In genomic region chr6:88963139-88964090, GRCh38 we compare ENCODE assay signal across 1 cellular context.
TF ChIP-seq lines count a peak whose summit lies in the region.

Gene RNGTT, minus strand, starts transcription at chr6:88963618. Its CDS starts 209 bp downstream, at chr6:88963409.

TF ChIP-seq in HepG2, 621 proteins besides CTCF, POLR2A, EP300 and RAD21 (continued from another document and continues in another):
- TF ChIP-seq KIAA2018 (CRISPR knock-in tag; IDR thresholded peaks at IDR 0.05; ENCODE audit: borderline replicate concordance) (no peak), ZNF333 (CRISPR knock-in tag; IDR thresholded peaks at IDR 0.05; ENCODE audit: borderline replicate concordance) (peak; percentile 54; the same call in 1 of the 2 replicates), STAT5B (CRISPR knock-in tag; IDR thresholded peaks at IDR 0.05) (no peak), ZNF710 (CRISPR knock-in tag; IDR thresholded peaks at IDR 0.05; ENCODE audit: borderline replicate concordance) (peak; percentile 49; the same call in 1 of the 2 replicates), ZNF30 (CRISPR knock-in tag; IDR thresholded peaks at IDR 0.05) (no peak), ARNTL (CRISPR knock-in tag; IDR thresholded peaks at IDR 0.05) (no peak), CBX1 (IDR thresholded peaks at IDR 0.05; ENCODE audit: low read depth) (no peak), FOXP1 (IDR thresholded peaks at IDR 0.05) (no peak), FOXP1 (CRISPR knock-in tag; IDR thresholded peaks at IDR 0.05) (peak; percentile 49; the same call in 1 of the 2 replicates), REPIN1 (CRISPR knock-in tag; IDR thresholded peaks at IDR 0.05; ENCODE audit: borderline replicate concordance, low read depth) (peak; percentile 43; the same call in 1 of the 2 replicates), SOX5 (CRISPR knock-in tag; IDR thresholded peaks at IDR 0.05; ENCODE audit: borderline replicate concordance) (0 out of 2 replicates have a peak, but pooled peaks have one; percentile 26), SMAD9 (CRISPR knock-in tag; IDR thresholded peaks at IDR 0.05) (no peak), SETDB1 (CRISPR knock-in tag; IDR thresholded peaks at IDR 0.05; ENCODE audit: borderline replicate concordance) (no peak), HNRNPH1 (optimal IDR thresholded peaks at IDR 0.05; ENCODE audit: low read depth, low read length) (no peak), TBX2 (CRISPR knock-in tag; IDR thresholded peaks at IDR 0.05; ENCODE audit: borderline replicate concordance) (peak; percentile 70), GTF2F1 (IDR thresholded peaks at IDR 0.05; ENCODE audit: low read length) (no peak), ZNF3 (CRISPR knock-in tag; IDR thresholded peaks at IDR 0.05) (0 out of 2 replicates have a peak, but pooled peaks have one; percentile 20), SMARCC2 (IDR thresholded peaks at IDR 0.05) (no peak), ZC3H13 (CRISPR knock-in tag; IDR thresholded peaks at IDR 0.05) (no peak), ZNF737 (CRISPR knock-in tag; IDR thresholded peaks at IDR 0.05; ENCODE audit: borderline replicate concordance) (no peak), ZNF777 (CRISPR knock-in tag; IDR thresholded peaks at IDR 0.05) (peak; percentile 42; the same call in 1 of the 2 replicates), KDM6A (CRISPR knock-in tag; IDR thresholded peaks at IDR 0.05; ENCODE audit: low read depth) (no peak), ZNF331 (CRISPR knock-in tag; IDR thresholded peaks at IDR 0.05) (peak; percentile 57), CREB1 (IDR thresholded peaks at IDR 0.05) (peak; percentile 43; the same call in 1 of the 2 replicates), CREB1 (CRISPR knock-in tag; IDR thresholded peaks at IDR 0.05) (peak; percentile 78), ZNF296 (CRISPR knock-in tag; conservative IDR thresholded peaks at IDR 0.05) (no peak), JUNB (CRISPR knock-in tag; IDR thresholded peaks at IDR 0.05; ENCODE audit: borderline replicate concordance) (no peak), RORA (CRISPR knock-in tag; IDR thresholded peaks at IDR 0.05) (no peak), ZNF761 (CRISPR knock-in tag; conservative IDR thresholded peaks at IDR 0.05) (no peak), HNRNPUL1 (IDR thresholded peaks at IDR 0.05; ENCODE audit: low read depth, low read length) (no peak)
- TF ChIP-seq, protein P1, sequence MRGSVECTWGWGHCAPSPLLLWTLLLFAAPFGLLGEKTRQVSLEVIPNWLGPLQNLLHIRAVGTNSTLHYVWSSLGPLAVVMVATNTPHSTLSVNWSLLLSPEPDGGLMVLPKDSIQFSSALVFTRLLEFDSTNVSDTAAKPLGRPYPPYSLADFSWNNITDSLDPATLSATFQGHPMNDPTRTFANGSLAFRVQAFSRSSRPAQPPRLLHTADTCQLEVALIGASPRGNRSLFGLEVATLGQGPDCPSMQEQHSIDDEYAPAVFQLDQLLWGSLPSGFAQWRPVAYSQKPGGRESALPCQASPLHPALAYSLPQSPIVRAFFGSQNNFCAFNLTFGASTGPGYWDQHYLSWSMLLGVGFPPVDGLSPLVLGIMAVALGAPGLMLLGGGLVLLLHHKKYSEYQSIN (CRISPR knock-in tag; IDR thresholded peaks at IDR 0.05; ENCODE audit: borderline replicate concordance), result no peak
- TF ChIP-seq, protein P2, sequence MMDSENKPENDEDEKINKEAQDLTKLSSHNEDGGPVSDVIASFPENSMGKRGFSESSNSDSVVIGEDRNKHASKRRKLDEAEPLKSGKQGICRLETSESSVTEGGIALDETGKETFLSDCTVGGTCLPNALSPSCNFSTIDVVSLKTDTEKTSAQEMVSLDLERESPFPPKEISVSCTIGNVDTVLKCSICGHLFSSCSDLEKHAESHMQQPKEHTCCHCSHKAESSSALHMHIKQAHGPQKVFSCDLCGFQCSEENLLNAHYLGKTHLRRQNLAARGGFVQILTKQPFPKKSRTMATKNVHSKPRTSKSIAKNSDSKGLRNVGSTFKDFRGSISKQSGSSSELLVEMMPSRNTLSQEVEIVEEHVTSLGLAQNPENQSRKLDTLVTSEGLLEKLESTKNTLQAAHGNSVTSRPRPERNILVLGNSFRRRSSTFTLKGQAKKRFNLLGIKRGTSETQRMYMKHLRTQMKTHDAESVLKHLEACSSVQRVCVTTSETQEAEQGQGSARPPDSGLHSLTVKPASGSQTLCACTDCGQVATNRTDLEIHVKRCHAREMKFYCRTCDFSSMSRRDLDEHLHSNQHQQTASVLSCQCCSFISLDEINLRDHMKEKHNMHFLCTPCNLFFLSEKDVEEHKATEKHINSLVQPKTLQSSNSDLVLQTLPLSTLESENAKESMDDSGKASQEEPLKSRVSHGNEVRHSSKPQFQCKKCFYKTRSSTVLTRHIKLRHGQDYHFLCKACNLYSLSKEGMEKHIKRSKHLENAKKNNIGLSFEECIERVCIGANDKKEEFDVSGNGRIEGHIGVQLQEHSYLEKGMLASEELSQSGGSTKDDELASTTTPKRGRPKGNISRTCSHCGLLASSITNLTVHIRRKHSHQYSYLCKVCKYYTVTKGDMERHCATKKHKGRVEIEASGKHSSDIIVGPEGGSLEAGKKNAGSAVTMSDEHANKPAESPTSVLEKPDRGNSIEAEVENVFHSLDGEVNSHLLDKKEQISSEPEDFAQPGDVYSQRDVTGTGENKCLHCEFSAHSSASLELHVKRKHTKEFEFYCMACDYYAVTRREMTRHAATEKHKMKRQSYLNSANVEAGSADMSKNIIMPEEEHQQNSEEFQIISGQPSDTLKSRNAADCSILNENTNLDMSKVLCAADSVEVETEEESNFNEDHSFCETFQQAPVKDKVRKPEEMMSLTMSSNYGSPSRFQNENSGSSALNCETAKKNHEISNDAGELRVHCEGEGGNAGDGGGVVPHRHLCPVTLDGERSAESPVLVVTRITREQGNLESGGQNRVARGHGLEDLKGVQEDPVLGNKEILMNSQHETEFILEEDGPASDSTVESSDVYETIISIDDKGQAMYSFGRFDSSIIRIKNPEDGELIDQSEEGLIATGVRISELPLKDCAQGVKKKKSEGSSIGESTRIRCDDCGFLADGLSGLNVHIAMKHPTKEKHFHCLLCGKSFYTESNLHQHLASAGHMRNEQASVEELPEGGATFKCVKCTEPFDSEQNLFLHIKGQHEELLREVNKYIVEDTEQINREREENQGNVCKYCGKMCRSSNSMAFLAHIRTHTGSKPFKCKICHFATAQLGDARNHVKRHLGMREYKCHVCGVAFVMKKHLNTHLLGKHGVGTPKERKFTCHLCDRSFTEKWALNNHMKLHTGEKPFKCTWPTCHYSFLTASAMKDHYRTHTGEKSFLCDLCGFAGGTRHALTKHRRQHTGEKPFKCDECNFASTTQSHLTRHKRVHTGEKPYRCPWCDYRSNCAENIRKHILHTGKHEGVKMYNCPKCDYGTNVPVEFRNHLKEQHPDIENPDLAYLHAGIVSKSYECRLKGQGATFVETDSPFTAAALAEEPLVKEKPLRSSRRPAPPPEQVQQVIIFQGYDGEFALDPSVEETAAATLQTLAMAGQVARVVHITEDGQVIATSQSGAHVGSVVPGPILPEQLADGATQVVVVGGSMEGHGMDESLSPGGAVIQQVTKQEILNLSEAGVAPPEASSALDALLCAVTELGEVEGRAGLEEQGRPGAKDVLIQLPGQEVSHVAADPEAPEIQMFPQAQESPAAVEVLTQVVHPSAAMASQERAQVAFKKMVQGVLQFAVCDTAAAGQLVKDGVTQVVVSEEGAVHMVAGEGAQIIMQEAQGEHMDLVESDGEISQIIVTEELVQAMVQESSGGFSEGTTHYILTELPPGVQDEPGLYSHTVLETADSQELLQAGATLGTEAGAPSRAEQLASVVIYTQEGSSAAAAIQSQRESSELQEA (CRISPR knock-in tag; IDR thresholded peaks at IDR 0.05; ENCODE audit: not compliant biosample characterization), result no peak
- TF ChIP-seq, protein P3, sequence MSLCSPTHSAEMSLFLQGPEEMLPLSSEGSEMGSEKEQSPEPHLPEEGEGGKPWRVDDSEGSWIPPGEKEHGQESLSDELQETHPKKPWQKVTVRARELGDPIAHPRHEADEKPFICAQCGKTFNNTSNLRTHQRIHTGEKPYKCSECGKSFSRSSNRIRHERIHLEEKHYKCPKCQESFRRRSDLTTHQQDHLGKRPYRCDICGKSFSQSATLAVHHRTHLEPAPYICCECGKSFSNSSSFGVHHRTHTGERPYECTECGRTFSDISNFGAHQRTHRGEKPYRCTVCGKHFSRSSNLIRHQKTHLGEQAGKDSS (CRISPR knock-in tag; IDR thresholded peaks at IDR 0.05; ENCODE audit: borderline replicate concordance, low read depth), result 0 out of 2 replicates have a peak, but pooled peaks have one; percentile 20
- TF ChIP-seq, protein P4, sequence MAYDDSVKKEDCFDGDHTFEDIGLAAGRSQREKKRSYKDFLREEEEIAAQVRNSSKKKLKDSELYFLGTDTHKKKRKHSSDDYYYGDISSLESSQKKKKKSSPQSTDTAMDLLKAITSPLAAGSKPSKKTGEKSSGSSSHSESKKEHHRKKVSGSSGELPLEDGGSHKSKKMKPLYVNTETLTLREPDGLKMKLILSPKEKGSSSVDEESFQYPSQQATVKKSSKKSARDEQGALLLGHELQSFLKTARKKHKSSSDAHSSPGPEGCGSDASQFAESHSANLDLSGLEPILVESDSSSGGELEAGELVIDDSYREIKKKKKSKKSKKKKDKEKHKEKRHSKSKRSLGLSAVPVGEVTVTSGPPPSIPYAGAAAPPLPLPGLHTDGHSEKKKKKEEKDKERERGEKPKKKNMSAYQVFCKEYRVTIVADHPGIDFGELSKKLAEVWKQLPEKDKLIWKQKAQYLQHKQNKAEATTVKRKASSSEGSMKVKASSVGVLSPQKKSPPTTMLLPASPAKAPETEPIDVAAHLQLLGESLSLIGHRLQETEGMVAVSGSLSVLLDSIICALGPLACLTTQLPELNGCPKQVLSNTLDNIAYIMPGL (CRISPR knock-in tag; IDR thresholded peaks at IDR 0.05; ENCODE audit: borderline replicate concordance in 1 of 2, low read depth in 1 of 2), result peak; percentile 31 to 66; a peak in 2 of 4 replicates
- TF ChIP-seq, protein P5, sequence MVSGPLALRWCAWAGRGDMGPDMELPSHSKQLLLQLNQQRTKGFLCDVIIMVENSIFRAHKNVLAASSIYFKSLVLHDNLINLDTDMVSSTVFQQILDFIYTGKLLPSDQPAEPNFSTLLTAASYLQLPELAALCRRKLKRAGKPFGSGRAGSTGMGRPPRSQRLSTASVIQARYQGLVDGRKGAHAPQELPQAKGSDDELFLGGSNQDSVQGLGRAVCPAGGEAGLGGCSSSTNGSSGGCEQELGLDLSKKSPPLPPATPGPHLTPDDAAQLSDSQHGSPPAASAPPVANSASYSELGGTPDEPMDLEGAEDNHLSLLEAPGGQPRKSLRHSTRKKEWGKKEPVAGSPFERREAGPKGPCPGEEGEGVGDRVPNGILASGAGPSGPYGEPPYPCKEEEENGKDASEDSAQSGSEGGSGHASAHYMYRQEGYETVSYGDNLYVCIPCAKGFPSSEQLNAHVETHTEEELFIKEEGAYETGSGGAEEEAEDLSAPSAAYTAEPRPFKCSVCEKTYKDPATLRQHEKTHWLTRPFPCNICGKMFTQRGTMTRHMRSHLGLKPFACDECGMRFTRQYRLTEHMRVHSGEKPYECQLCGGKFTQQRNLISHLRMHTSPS (CRISPR knock-in tag; IDR thresholded peaks at IDR 0.05; ENCODE audit: low read depth), result no peak
